ENCODE assay signal across 2 cellular contexts in genomic region chr15:48872632-48873031, GRCh38.
TF ChIP-seq lines count a peak whose summit lies in the region.

No MANE protein-coding gene starts in this region.

TF ChIP-seq in GM12878, 131 proteins besides CTCF, POLR2A, EP300 and RAD21:
- TF ChIP-seq PKNOX1 (IDR thresholded peaks at IDR 0.05) (no peak), MTA2 (IDR thresholded peaks at IDR 0.05; ENCODE audit: low read depth) (peak; percentile 90), CBFB (IDR thresholded peaks at IDR 0.05; ENCODE audit: low read depth) (no peak), ETV6 (conservative IDR thresholded peaks at IDR 0.05 in 1 of 2, IDR thresholded peaks at IDR 0.05 in 1 of 2; ENCODE audit: borderline replicate concordance in 1 of 2, low read depth in 1 of 2) (no peak), ZNF217 (IDR thresholded peaks at IDR 0.05) (0 out of 2 replicates have a peak, but pooled peaks have one; percentile 51)

TF ChIP-seq in K562, 482 proteins besides CTCF, POLR2A, EP300 and RAD21:
- TF ChIP-seq ZNF280A (IDR thresholded peaks at IDR 0.05; ENCODE audit: low read depth, partially characterized antibody) (no peak), ADNP (tag; IDR thresholded peaks at IDR 0.05) (no peak)
